ENCODE assay signal across 18 cellular contexts in genomic region chr16:86806181-86806837, GRCh38.
"Had no signal": no experiment of that assay in that cellular context is flagged by ENCODE, and none has a peak within 500 bp of the region (broad histone marks: within the 10 kb centered on the region; RNA-seq: fewer than 3 reads in every experiment).

No MANE protein-coding gene starts in this region.

- H3K4me1 Mint-ChIP-seq: activated naive CD4-positive, alpha-beta T cell treated with anti-CD3 and anti-CD28 coated beads, Interleukin-2, amount 10 ng/mL, durations not matched to agents 7 days and 5 days; activated T-helper 17 cell treated with anti-CD3 and anti-CD28 coated beads, Interleukin-2, amount 50 U/mL, for 72 hours; stimulated activated naive CD8-positive, alpha-beta T cell treated with anti-CD3 and anti-CD28 coated beads, Interleukin-15, amount 100 ng/mL, for 72 hours; T-cell had no signal

- H3K36me3 Mint-ChIP-seq: activated naive CD4-positive, alpha-beta T cell treated with anti-CD3 and anti-CD28 coated beads, Interleukin-2, amount 10 ng/mL, durations not matched to agents 7 days and 5 days; natural killer cell treated with Interleukin-12 subunit alpha and Interleukin-12 subunit beta and Interleukin-15 and Interleukin-18, amount 100 ng/mL, for 72 hours; T-cell had no signal

- ATAC-seq: activated T-helper 17 cell treated with anti-CD3 and anti-CD28 coated beads, Interleukin-2, amount 50 U/mL, for 72 hours; body of pancreas; effector memory CD8-positive, alpha-beta T cell; natural killer cell treated with Interleukin-12 subunit alpha and Interleukin-12 subunit beta and Interleukin-15 and Interleukin-18, amount 100 ng/mL, for 72 hours; stimulated activated naive CD8-positive, alpha-beta T cell treated with anti-CD3 and anti-CD28 coated beads, Interleukin-15, amount 100 ng/mL, for 72 hours; T-cell had no signal

- DNase-seq: activated CD4-positive, alpha-beta T cell treated with anti-CD3 and anti-CD28 coated beads for 48 hours; activated CD8-positive, alpha-beta memory T cell treated with anti-CD3 and anti-CD28 coated beads for 24 hours; activated naive CD4-positive, alpha-beta T cell treated with anti-CD3 and anti-CD28 coated beads, Interleukin-2, amount 10 ng/mL, durations not matched to agents 7 days and 5 days; adrenal gland; body of pancreas; effector memory CD8-positive, alpha-beta T cell; erythroblast; hypothalamus; mammary epithelial cell; stimulated activated CD4-positive, alpha-beta T cell treated with anti-CD3 and anti-CD28 coated beads, Interleukin-4, amount 100 ng/mL, for 4 hours; stimulated activated naive CD8-positive, alpha-beta T cell treated with anti-CD3 and anti-CD28 coated beads, Interleukin-15, amount 100 ng/mL, for 72 hours; T-cell; T1000; WERI-Rb-1 had no signal

- H3K36me3 ChIP-seq: adrenal gland, thoracic aorta, WERI-Rb-1 had no signal

- H3K27ac ChIP-seq: adrenal gland, body of pancreas, thoracic aorta, WERI-Rb-1 had no signal

- H3K4me3 ChIP-seq: adrenal gland, body of pancreas, thoracic aorta had no signal

- H3K9me3 ChIP-seq: adrenal gland, body of pancreas, thoracic aorta had no signal

- H3K4me3 Mint-ChIP-seq: activated naive CD4-positive, alpha-beta T cell treated with anti-CD3 and anti-CD28 coated beads, Interleukin-2, amount 10 ng/mL, durations not matched to agents 7 days and 5 days; activated T-helper 17 cell treated with anti-CD3 and anti-CD28 coated beads, Interleukin-2, amount 50 U/mL, for 72 hours; dendritic cell treated with granulocyte-macrophage colony-stimulating factor and Interleukin-4, amounts not matched to agents 40 ng/mL and 50 ng/mL, for 4 days; effector memory CD8-positive, alpha-beta T cell; natural killer cell treated with Interleukin-12 subunit alpha and Interleukin-12 subunit beta and Interleukin-15 and Interleukin-18, amount 100 ng/mL, for 72 hours; stimulated activated naive CD8-positive, alpha-beta T cell treated with anti-CD3 and anti-CD28 coated beads, Interleukin-15, amount 100 ng/mL, for 72 hours; T-cell had no signal

- H3K9me3 Mint-ChIP-seq: activated naive CD4-positive, alpha-beta T cell treated with anti-CD3 and anti-CD28 coated beads, Interleukin-2, amount 10 ng/mL, durations not matched to agents 7 days and 5 days; activated T-helper 17 cell treated with anti-CD3 and anti-CD28 coated beads, Interleukin-2, amount 50 U/mL, for 72 hours; dendritic cell treated with granulocyte-macrophage colony-stimulating factor and Interleukin-4, amounts not matched to agents 40 ng/mL and 50 ng/mL, for 4 days; effector memory CD8-positive, alpha-beta T cell; natural killer cell treated with Interleukin-12 subunit alpha and Interleukin-12 subunit beta and Interleukin-15 and Interleukin-18, amount 100 ng/mL, for 72 hours; stimulated activated naive CD8-positive, alpha-beta T cell treated with anti-CD3 and anti-CD28 coated beads, Interleukin-15, amount 100 ng/mL, for 72 hours; T-cell had no signal

- H3K4me1 ChIP-seq: adrenal gland, body of pancreas had no signal

- H3K27ac Mint-ChIP-seq: activated naive CD4-positive, alpha-beta T cell treated with anti-CD3 and anti-CD28 coated beads, Interleukin-2, amount 10 ng/mL, durations not matched to agents 7 days and 5 days; activated T-helper 17 cell treated with anti-CD3 and anti-CD28 coated beads, Interleukin-2, amount 50 U/mL, for 72 hours; dendritic cell treated with granulocyte-macrophage colony-stimulating factor and Interleukin-4, amounts not matched to agents 40 ng/mL and 50 ng/mL, for 4 days; effector memory CD8-positive, alpha-beta T cell; natural killer cell treated with Interleukin-12 subunit alpha and Interleukin-12 subunit beta and Interleukin-15 and Interleukin-18, amount 100 ng/mL, for 72 hours; T-cell had no signal
